In the genomic region with DNA sequence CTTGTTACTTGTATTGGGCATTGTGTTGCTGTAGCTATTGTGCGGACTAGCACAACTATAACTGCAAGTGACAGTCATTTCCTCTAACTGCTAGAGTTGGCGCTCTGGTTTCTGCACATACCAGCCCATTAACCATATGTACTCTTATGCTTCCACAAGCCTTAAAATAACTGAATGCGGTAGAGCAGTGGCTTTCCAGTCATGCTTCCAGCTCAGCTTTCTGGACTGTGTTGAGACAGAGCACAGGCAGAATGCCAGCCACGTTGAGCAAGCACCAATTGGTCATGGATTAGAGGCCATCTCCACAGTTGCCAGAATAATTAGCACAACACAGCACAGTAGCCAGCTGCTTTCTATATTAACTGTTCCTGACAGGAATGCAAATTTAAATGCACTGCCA, we compare ENCODE assay signal across 9 cellular contexts. TPM values are rescaled to one million over a fixed set of nuclear protein-coding genes. Genes with fewer than 3 reads are reported as not detected.
DNase-seq lines count a peak whose midpoint lies in the region; ATAC-seq and TF ChIP-seq lines count a peak whose summit lies in the region.
"Had no signal": no experiment of that assay in that cellular context is flagged by ENCODE, and none has a peak within 500 bp of the region (broad histone marks: within the 10 kb centered on the region; RNA-seq: fewer than 3 reads in every experiment).

No MANE protein-coding gene starts in this region.

- peaks cover 54% of the 10 kb centered on the region for H3K36me3 ChIP-seq in RWPE2 (ENCODE audit: low read depth)
- H3K36me3 ChIP-seq in psoas muscle (ENCODE audit: insufficient read depth in 1 of 2, low read depth in 1 of 2), result peaks cover 3 to 34% of the 10 kb centered on the region in 2 donors

- CTCF ChIA-PET in T-cell (lab: Charles Lee), result no interaction called here

- DNase-seq in GM04504 (ENCODE audit: low read depth) (peak; percentile 98), RWPE2 (ENCODE audit: low spot score) (peak; percentile 77), foreskin keratinocyte (peak; percentile 73 to 85), psoas muscle (peak; percentile 93 to 97), GM19240 (ENCODE audit: insufficient read length, low spot score) (no peak), COR-L47 (lab: John Stamatoyannopoulos, UW) (no peak), T-cell (no peak), activated gamma-delta T cell (lab: John Stamatoyannopoulos, UW) (no peak)

- peaks cover 19% of the 10 kb centered on the region for H3K36me3 Mint-ChIP-seq in T-cell

- H3K4me1 ChIP-seq in RWPE2 (ENCODE audit: insufficient read depth, poor library complexity, severe bottlenecking) (peaks cover 10% of the 10 kb centered on the region), foreskin keratinocyte (peaks cover 14% of the 10 kb centered on the region), psoas muscle (peaks cover 17% of the 10 kb centered on the region)

- no peaks in the 10 kb centered on the region for H3K9me3 ChIP-seq in RWPE2 (ENCODE audit: severe bottlenecking)
- no peaks in the 10 kb centered on the region for H3K9me3 ChIP-seq in psoas muscle

- intact Hi-C loops in psoas muscle (cut with DNase I), result no loop called here

- H3K4me3 ChIP-seq in RWPE2 (ENCODE audit: severe bottlenecking) (no peak overlapping the region), psoas muscle (peak overlapping the region; percentile 33)

- H3K27ac ChIP-seq in RWPE2 (ENCODE audit: poor library complexity, severe bottlenecking) (peak overlapping the region; percentile 2), foreskin keratinocyte (no peak overlapping the region), psoas muscle (peak overlapping the region; percentile 73)

- H3K4me1 Mint-ChIP-seq in T-cell, result peaks cover 7 to 13% (median 10%) of the 10 kb centered on the region in 3 donors

- no peak for TF ChIP-seq CTCF in RWPE2 (IDR thresholded peaks at IDR 0.05; ENCODE audit: poor library complexity, severe bottlenecking)
- TF ChIP-seq CTCF in foreskin keratinocyte (conservative IDR thresholded peaks at IDR 0.05), result no peak
- no peak for TF ChIP-seq CTCF in psoas muscle (IDR thresholded peaks at IDR 0.05)

- POLR2A ChIA-PET in T-cell (lab: Charles Lee), result no interaction called here

- no peak overlapping the region for H3K4me3 Mint-ChIP-seq in T-cell
- H3K4me3 Mint-ChIP-seq: T-helper 1 cell treated with Interleukin-12 subunit alpha and Interleukin-12 subunit beta and Interleukin-4 antibody, amounts not matched to agents 30 μg/mL and 1 μg/mL, for 36 hours had no signal

- no peaks in the 10 kb centered on the region for H3K27me3 Mint-ChIP-seq in T-cell

- 8 to 15% (median 15%) methylated on average over 4 of the region's 4 CpGs for WGBS in psoas muscle, 3 donors

- no peaks in the 10 kb centered on the region for H3K9me3 Mint-ChIP-seq in T-cell
- H3K9me3 Mint-ChIP-seq: T-helper 1 cell treated with Interleukin-12 subunit alpha and Interleukin-12 subunit beta and Interleukin-4 antibody, amounts not matched to agents 30 μg/mL and 1 μg/mL, for 36 hours had no signal

- peak; percentile 98 for ATAC-seq in RWPE2 (ENCODE audit: low read depth)
- peak; percentile 76 for ATAC-seq in foreskin keratinocyte
- peak; percentile 98 to 99 (median 99) for ATAC-seq in psoas muscle
- ATAC-seq in T-cell (replicated peaks in 1 of 4), result no peak

- no peaks in the 10 kb centered on the region for H3K27me3 ChIP-seq in RWPE2 (ENCODE audit: insufficient read depth, poor library complexity, severe bottlenecking)
- no peaks in the 10 kb centered on the region for H3K27me3 ChIP-seq in foreskin keratinocyte
- H3K27me3 ChIP-seq in psoas muscle (ENCODE audit: insufficient read depth in 3 of 3, low read length in 2 of 3), result no peaks in the 10 kb centered on the region

- H3K27ac Mint-ChIP-seq in T-cell, result no peak overlapping the region
- H3K27ac Mint-ChIP-seq: T-helper 1 cell treated with Interleukin-12 subunit alpha and Interleukin-12 subunit beta and Interleukin-4 antibody, amounts not matched to agents 30 μg/mL and 1 μg/mL, for 36 hours had no signal

RNA-seq across cellular contexts. Expression of gene INVS, which starts 12.2 kb away (rescaled TPM):
- total RNA-seq in foreskin keratinocyte (20.4 and 21.2 TPM in 2 replicates), psoas muscle (1 to 10 TPM; 4.1 to 7.3 (median 5.9) TPM), T-cell (10 to 100 TPM; 15.6 to 21.6 (median 19.0) TPM)
- polyA plus RNA-seq in foreskin keratinocyte (4.6 and 6.1 TPM in 2 replicates), psoas muscle (1 to 10 TPM; 1.6 to 6.5 (median 2.0) TPM)

RNA-seq across cellular contexts. Expression of gene ERP44, which starts 12.4 kb away (rescaled TPM):
- total RNA-seq in foreskin keratinocyte (19.8 and 23.6 TPM in 2 replicates), psoas muscle (10 to 100 TPM in 2 of 4 donors, 1 to 10 TPM in 2; 7.5 to 12.1 (median 9.9) TPM), T-cell (10 to 100 TPM; 11.3 to 15.1 (median 12.5) TPM)
- polyA plus RNA-seq in foreskin keratinocyte (16.4 and 17.8 TPM in 2 replicates), psoas muscle (10 to 100 TPM; 10.9 to 14.3 (median 10.9) TPM)

Comparison
In these comparisons a context has a peak if more than half of its experiments do, and no peak if none do; other contexts are left out.
1. DNase-seq: peak in GM04504 (single experiment), RWPE2 (single experiment), foreskin keratinocyte (2 of 2) and psoas muscle (2 of 2); none in GM19240 (single experiment), COR-L47 (single experiment), T-cell (0 of 34) and activated gamma-delta T cell (single experiment).
2. ATAC-seq: peak in RWPE2 (single experiment), foreskin keratinocyte (single experiment) and psoas muscle (4 of 4); none in T-cell (0 of 4).